In genomic region chr17:31486351-31487062, GRCh38 we compare ENCODE assay signal across 13 cellular contexts.
DNase-seq lines count a peak whose midpoint lies in the region; ATAC-seq lines count a peak whose summit lies in the region.
"Had no signal": no experiment of that assay in that cellular context is flagged by ENCODE, and none has a peak within 500 bp of the region (broad histone marks: within the 10 kb centered on the region; RNA-seq: fewer than 3 reads in every experiment).

No MANE protein-coding gene starts in this region.

- no peaks in the 10 kb centered on the region for H3K27me3 Mint-ChIP-seq in activated CD8-positive, alpha-beta memory T cell treated with anti-CD3 and anti-CD28 coated beads, Interleukin-2, amount 10 ng/mL, durations not matched to agents 7 days and 5 days
- H3K27me3 Mint-ChIP-seq in activated T-helper 2 cell treated with anti-CD3 and anti-CD28 coated beads, Interferon-gamma antibody, Interleukin-2, Interleukin-4, amounts not matched to agents 10 μg/mL and 5 μg/mL and 100 μg/mL, durations not matched to agents 14 hours and 24 hours and 36 hours (ENCODE audit: low read depth): no peaks in the 10 kb centered on the region
- no peaks in the 10 kb centered on the region for H3K27me3 Mint-ChIP-seq in stimulated activated naive CD8-positive, alpha-beta T cell treated with anti-CD3 and anti-CD28 coated beads, Interleukin-15, amount 100 ng/mL, for 72 hours

- H3K27ac Mint-ChIP-seq in activated CD8-positive, alpha-beta memory T cell treated with anti-CD3 and anti-CD28 coated beads, Interleukin-2, amount 10 ng/mL, durations not matched to agents 7 days and 5 days: no peak overlapping the region
- no peak overlapping the region for H3K27ac Mint-ChIP-seq in activated T-helper 2 cell treated with anti-CD3 and anti-CD28 coated beads, Interferon-gamma antibody, Interleukin-2, Interleukin-4, amounts not matched to agents 10 μg/mL and 5 μg/mL and 100 μg/mL, durations not matched to agents 14 hours and 24 hours and 36 hours
- H3K27ac Mint-ChIP-seq in stimulated activated naive CD8-positive, alpha-beta T cell treated with anti-CD3 and anti-CD28 coated beads, Interleukin-15, amount 100 ng/mL, for 72 hours: peak overlapping the region in 1 of 2 donors; percentile 74

- CTCF ChIA-PET in activated CD8-positive, alpha-beta memory T cell treated with anti-CD3 and anti-CD28 coated beads, Interleukin-2, amount 10 ng/mL, durations not matched to agents 7 days and 5 days (lab: Charles Lee): no interaction called here

- ATAC-seq in activated CD8-positive, alpha-beta memory T cell treated with anti-CD3 and anti-CD28 coated beads, Interleukin-2, amount 10 ng/mL, durations not matched to agents 7 days and 5 days: no peak
- no peak for ATAC-seq in stimulated activated naive CD8-positive, alpha-beta T cell treated with anti-CD3 and anti-CD28 coated beads, Interleukin-15, amount 100 ng/mL, for 72 hours
- ATAC-seq in HG03565 (IDR thresholded peaks at IDR 0.05; ENCODE audit: unreplicated experiment): no peak
- ATAC-seq in HG03175 (IDR thresholded peaks at IDR 0.05; ENCODE audit: unreplicated experiment): no peak
- no peak for ATAC-seq in GM21367 (IDR thresholded peaks at IDR 0.05; ENCODE audit: unreplicated experiment)

- intact Hi-C loops in activated T-helper 2 cell treated with anti-CD3 and anti-CD28 coated beads, Interferon-gamma antibody, Interleukin-2, Interleukin-4, amounts not matched to agents 10 μg/mL and 5 μg/mL and 100 μg/mL, durations not matched to agents 14 hours and 24 hours and 36 hours (cut with micrococcal nuclease): loop anchor here (5.0 kb wide), 1 partner anchor 41 kb away; no protein-coding TSS in a partner anchor

- H3K4me1 Mint-ChIP-seq in activated CD8-positive, alpha-beta memory T cell treated with anti-CD3 and anti-CD28 coated beads, Interleukin-2, amount 10 ng/mL, durations not matched to agents 7 days and 5 days: peaks cover 35% of the 10 kb centered on the region
- H3K4me1 Mint-ChIP-seq in activated T-helper 2 cell treated with anti-CD3 and anti-CD28 coated beads, Interferon-gamma antibody, Interleukin-2, Interleukin-4, amounts not matched to agents 10 μg/mL and 5 μg/mL and 100 μg/mL, durations not matched to agents 14 hours and 24 hours and 36 hours (ENCODE audit: low read depth): peaks cover 31% of the 10 kb centered on the region
- H3K4me1 Mint-ChIP-seq in stimulated activated naive CD8-positive, alpha-beta T cell treated with anti-CD3 and anti-CD28 coated beads, Interleukin-15, amount 100 ng/mL, for 72 hours: peaks cover 42% of the 10 kb centered on the region

- peak overlapping the region; percentile 52 for H3K27ac ChIP-seq in layer of hippocampus (ENCODE audit: low read depth, low read length)
- H3K27ac ChIP-seq: uterus had no signal

- DNase-seq in activated CD8-positive, alpha-beta memory T cell treated with anti-CD3 and anti-CD28 coated beads, Interleukin-2, amount 10 ng/mL, durations not matched to agents 7 days and 5 days: no peak
- no peak for DNase-seq in activated CD8-positive, alpha-beta memory T cell treated with anti-CD3 and anti-CD28 coated beads for 24 hours
- no peak for DNase-seq in activated T-helper 2 cell treated with anti-CD3 and anti-CD28 coated beads, Interferon-gamma antibody, Interleukin-2, Interleukin-4, amounts not matched to agents 10 μg/mL and 5 μg/mL and 100 μg/mL, durations not matched to agents 14 hours and 24 hours and 36 hours (ENCODE audit: low spot score)
- no peak for DNase-seq in stimulated activated naive CD8-positive, alpha-beta T cell treated with anti-CD3 and anti-CD28 coated beads, Interleukin-15, amount 100 ng/mL, for 72 hours
- DNase-seq: foreskin fibroblast; MV-4-11; Peyer's patch; stimulated activated CD4-positive, alpha-beta T cell treated with anti-CD3 and anti-CD28 coated beads, Interleukin-4, amount 100 ng/mL, for 1 hour; uterus had no signal

- H3K36me3 Mint-ChIP-seq in activated CD8-positive, alpha-beta memory T cell treated with anti-CD3 and anti-CD28 coated beads, Interleukin-2, amount 10 ng/mL, durations not matched to agents 7 days and 5 days: no peaks in the 10 kb centered on the region
- H3K36me3 Mint-ChIP-seq in activated T-helper 2 cell treated with anti-CD3 and anti-CD28 coated beads, Interferon-gamma antibody, Interleukin-2, Interleukin-4, amounts not matched to agents 10 μg/mL and 5 μg/mL and 100 μg/mL, durations not matched to agents 14 hours and 24 hours and 36 hours (ENCODE audit: low read depth): peaks cover 7% of the 10 kb centered on the region

- no peaks in the 10 kb centered on the region for H3K9me3 Mint-ChIP-seq in activated CD8-positive, alpha-beta memory T cell treated with anti-CD3 and anti-CD28 coated beads, Interleukin-2, amount 10 ng/mL, durations not matched to agents 7 days and 5 days (ENCODE audit: low read depth)
- H3K9me3 Mint-ChIP-seq in activated T-helper 2 cell treated with anti-CD3 and anti-CD28 coated beads, Interferon-gamma antibody, Interleukin-2, Interleukin-4, amounts not matched to agents 10 μg/mL and 5 μg/mL and 100 μg/mL, durations not matched to agents 14 hours and 24 hours and 36 hours: no peaks in the 10 kb centered on the region
- H3K9me3 Mint-ChIP-seq in stimulated activated naive CD8-positive, alpha-beta T cell treated with anti-CD3 and anti-CD28 coated beads, Interleukin-15, amount 100 ng/mL, for 72 hours: no peaks in the 10 kb centered on the region

- H3K27me3 ChIP-seq in layer of hippocampus (ENCODE audit: control insufficient read depth, insufficient read depth, low read length): no peaks in the 10 kb centered on the region
- H3K27me3 ChIP-seq: Peyer's patch, uterus had no signal

- H3K4me3 Mint-ChIP-seq in activated CD8-positive, alpha-beta memory T cell treated with anti-CD3 and anti-CD28 coated beads, Interleukin-2, amount 10 ng/mL, durations not matched to agents 7 days and 5 days: peak overlapping the region; percentile 71
- peak overlapping the region; percentile 75 for H3K4me3 Mint-ChIP-seq in activated T-helper 2 cell treated with anti-CD3 and anti-CD28 coated beads, Interferon-gamma antibody, Interleukin-2, Interleukin-4, amounts not matched to agents 10 μg/mL and 5 μg/mL and 100 μg/mL, durations not matched to agents 14 hours and 24 hours and 36 hours (ENCODE audit: low read depth)
- H3K4me3 Mint-ChIP-seq in stimulated activated naive CD8-positive, alpha-beta T cell treated with anti-CD3 and anti-CD28 coated beads, Interleukin-15, amount 100 ng/mL, for 72 hours: peak overlapping the region; percentile 92 to 93
